Comparison of ENCODE assay signal across 8 cellular contexts in the genomic region with DNA sequence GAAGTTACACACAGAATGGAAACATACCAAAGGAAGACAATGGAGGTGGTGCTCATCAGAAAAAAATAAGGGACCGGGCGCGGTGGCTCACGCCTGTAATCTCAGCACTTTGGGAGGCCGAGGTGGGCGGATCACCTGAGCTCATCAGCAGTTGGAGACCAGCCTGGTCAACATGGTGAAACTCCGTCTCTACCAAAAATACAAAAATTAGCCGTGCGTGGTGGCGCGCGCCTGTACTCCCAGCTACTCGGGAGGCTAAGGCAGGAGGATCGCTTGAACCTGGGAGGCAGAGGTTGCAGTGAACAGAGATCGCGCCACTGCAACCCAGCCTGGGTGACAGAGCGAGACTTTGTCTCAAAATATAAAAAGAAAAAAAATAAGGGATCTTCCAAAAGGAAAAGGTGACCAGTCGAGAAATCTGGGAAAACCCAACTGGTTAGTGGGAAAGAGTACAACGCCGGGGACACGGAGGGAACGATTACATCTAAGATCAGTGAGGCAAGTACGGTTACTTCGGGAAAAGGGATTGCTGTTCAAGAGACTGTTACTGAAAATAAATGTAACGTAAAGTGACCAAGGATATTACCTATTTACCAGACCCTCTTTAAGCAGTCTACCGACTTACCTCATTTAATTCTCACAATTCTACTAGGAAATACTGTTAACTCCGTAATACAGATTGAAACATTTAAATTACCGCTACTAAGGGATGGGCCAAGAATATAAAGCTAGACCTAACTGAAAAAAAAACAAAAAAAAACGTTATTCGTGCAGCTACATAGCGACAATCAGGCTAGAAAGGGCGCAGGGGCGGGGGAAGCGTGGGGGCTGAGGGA. TPM values are rescaled to one million over a fixed set of nuclear protein-coding genes. Genes with fewer than 3 reads are reported as not detected.
DNase-seq lines count a peak whose midpoint lies in the region; ATAC-seq, FAIRE-seq and TF ChIP-seq lines count a peak whose summit lies in the region.

No MANE protein-coding gene starts in this region.

- H3K27ac ChIP-seq in SJCRH30 (peak overlapping the region; percentile 61), pancreas (peak overlapping the region in 3 of 4 donors; percentile 33 to 80 (median 62))

- ATAC-seq in pancreas = peak in 2 of 4 donors; percentile 0 to 4
- ATAC-seq in GM19467 (IDR thresholded peaks at IDR 0.05; ENCODE audit: unreplicated experiment) = no peak

- H3K9me3 ChIP-seq in SJCRH30 (replicated peaks) = no peaks in the 10 kb centered on the region
- no peaks in the 10 kb centered on the region for H3K9me3 ChIP-seq in pancreas

- no peak for FAIRE-seq in pancreas (lab: Jason Lieb, UNC)

- 33 to 34% methylated on average over 34 of the region's 34 CpGs for WGBS in pancreas, 2 donors

- intact Hi-C loops in pancreas (cut with DNase I) = no loop called here

- H3K36me3 ChIP-seq in SJCRH30 (peaks cover 34% of the 10 kb centered on the region), pancreas (peaks cover 0 to 19% (median 5%) of the 10 kb centered on the region in 3 donors)

- no peaks in the 10 kb centered on the region for H3K27me3 ChIP-seq in SJCRH30
- no peaks in the 10 kb centered on the region for H3K27me3 ChIP-seq in pancreas

- TF ChIP-seq CTCF in GM12864 (IDR thresholded peaks at IDR 0.05; ENCODE audit: low read depth, low read length, missing control alignments) (no peak), epithelial cell of proximal tubule (conservative IDR thresholded peaks at IDR 0.05; ENCODE audit: low read depth, low read length) (no peak), pancreas (IDR thresholded peaks at IDR 0.05) (no peak)

- H3K4me1 ChIP-seq in SJCRH30 (no peaks in the 10 kb centered on the region), pancreas (peaks cover 15 to 18% (median 17%) of the 10 kb centered on the region in 3 donors)

- DNase-seq in GM12864 (ENCODE audit: low read depth) = no peak
- no peak for DNase-seq in SJCRH30
- DNase-seq in epithelial cell of proximal tubule (ENCODE audit: low read depth) = peak; percentile 2
- peak in 2 of 6 donors; percentile 20 to 34 for DNase-seq in pancreas
- DNase-seq in midbrain (lab: John Stamatoyannopoulos, UW) = no peak
- no peak for DNase-seq in H4 (ENCODE audit: low spot score)
- DNase-seq in NCI-H2029 treated with DMSO at 0.1 percent for 48 hours (lab: John Stamatoyannopoulos, UW) = no peak

- H3K4me3 ChIP-seq in GM12864 (ENCODE audit: low read depth, low read length) (peak overlapping the region; percentile 80), SJCRH30 (peak overlapping the region; percentile 76), epithelial cell of proximal tubule (ENCODE audit: low read depth, low read length) (peak overlapping the region; percentile 92), pancreas (peak overlapping the region; percentile 59 to 89 (median 88))

RNA-seq across cellular contexts. Expression of a gene that starts 0.8 kb away (rescaled TPM):
- 313 and 324 TPM in 2 replicates for total RNA-seq in SJCRH30 (2014; rRNA removed; shearing (Covaris generic))
- total RNA-seq in epithelial cell of proximal tubule = 358 and 726 TPM in 2 replicates
- 100 to 1,000 TPM in 1 of 6 donors, 10 to 100 TPM in 5; 47.1 to 107 (median 87.1) TPM for total RNA-seq in pancreas
- 10 to 100 TPM; 58.3 to 81.5 TPM for polyA plus RNA-seq in pancreas
- 584 and 592 TPM in 2 replicates for total RNA-seq in H4 (2014; rRNA removed; shearing (Covaris generic))

RNA-seq across cellular contexts. Expression of a gene that starts 1.1 kb away (rescaled TPM):
- 0.36 TPM in 1 of 2 replicates, not detected in the other for total RNA-seq in SJCRH30 (2014; rRNA removed; shearing (Covaris generic))
- 0.36 and 0.69 TPM in 2 replicates for total RNA-seq in epithelial cell of proximal tubule
- total RNA-seq in pancreas = not detected
- under 1 TPM in 1 of 2 donors, not detected in 1; 0.56 TPM for polyA plus RNA-seq in pancreas
- total RNA-seq in H4 (2014; rRNA removed; shearing (Covaris generic)) = 0.23 and 0.39 TPM in 2 replicates

RNA-seq across cellular contexts. Expression of a gene that starts 31.7 kb away (rescaled TPM):
- total RNA-seq in SJCRH30 (2014; rRNA removed; shearing (Covaris generic)) = not detected in 2 replicates
- total RNA-seq in epithelial cell of proximal tubule (0.14 TPM in 1 of 2 replicates, not detected in the other), pancreas (under 1 TPM; 0.16 to 1.00 (median 0.40) TPM)
- polyA plus RNA-seq in pancreas = 1 to 10 TPM; 1.3 to 3.5 TPM
- 0.06 TPM in 1 of 2 replicates, not detected in the other for total RNA-seq in H4 (2014; rRNA removed; shearing (Covaris generic))

RNA-seq across cellular contexts. Expression of a gene that starts 38.2 kb away (rescaled TPM):
- total RNA-seq in SJCRH30 (2014; rRNA removed; shearing (Covaris generic)) = 0.63 TPM in 1 of 2 replicates, not detected in the other
- total RNA-seq in epithelial cell of proximal tubule (not detected in 2 replicates), pancreas (not detected)
- polyA plus RNA-seq in pancreas = under 1 TPM in 1 of 2 donors, not detected in 1; 0.19 TPM
- total RNA-seq in H4 (2014; rRNA removed; shearing (Covaris generic)) = not detected in 2 replicates

RNA-seq across cellular contexts. Expression of a gene that starts 41.8 kb away (rescaled TPM):
- 4.7 and 6.1 TPM in 2 replicates for total RNA-seq in SJCRH30 (2014; rRNA removed; shearing (Covaris generic))
- total RNA-seq in epithelial cell of proximal tubule (47.9 and 66.3 TPM in 2 replicates), pancreas (10 to 100 TPM; 11.1 to 29.6 (median 18.1) TPM)
- 10 to 100 TPM; 31.3 to 32.5 TPM for polyA plus RNA-seq in pancreas
- 81.7 and 84.6 TPM in 2 replicates for total RNA-seq in H4 (2014; rRNA removed; shearing (Covaris generic))
